8 cellular contexts compared by ENCODE assay signal in genomic region chr10:87342704-87343258, GRCh38. TPM values are rescaled to one million over a fixed set of nuclear protein-coding genes. Genes with fewer than 3 reads are reported as not detected.
DNase-seq lines count a peak whose midpoint lies in the region; ATAC-seq and TF ChIP-seq lines count a peak whose summit lies in the region.
"Not testable (repeated sequence)": the region's sequence is repeated elsewhere in the genome, so short reads cannot be mapped to it uniquely, and the experiment has no call there.

No MANE protein-coding gene starts in this region.

- DNase-seq in NCI-H748 (lab: John Stamatoyannopoulos, UW; ENCODE audit: unreplicated experiment): peak; percentile 68
- peak; percentile 53 to 69 for DNase-seq in activated CD4-positive, alpha-beta T cell treated with anti-CD3 and anti-CD28 coated beads, Interleukin-2, amount 50 U/mL, for 24 hours (ENCODE audit: low read depth in 1 of 2, low spot score in 1 of 2)
- DNase-seq in dedifferentiated amniotic fluid mesenchymal stem cell (ENCODE audit: extremely low spot score): peak; percentile 58
- peak; percentile 87 to 90 (median 89) for DNase-seq in right lobe of liver
- peak; percentile 84 to 85 for DNase-seq in stimulated activated CD4-positive, alpha-beta T cell treated with anti-CD3 and anti-CD28 coated beads, Interleukin-2, amount 100 ng/mL, for 24 hours

- TF ChIP-seq CTCF in right lobe of liver (IDR thresholded peaks at IDR 0.05): peak; percentile 34 to 42 (median 38)

- not testable (repeated sequence) for H3K27me3 ChIP-seq in BLaER1 treated with 17β-estradiol and CSF1 and Interleukin-3, amounts not matched to agents 10 nM and 100 nM; right lobe of liver

- not testable (repeated sequence) for H3K9me3 ChIP-seq in BLaER1 treated with 17β-estradiol and CSF1 and Interleukin-3, amounts not matched to agents 10 nM and 100 nM (replicated peaks in 1 of 11); right lobe of liver

- H3K27ac ChIP-seq in BLaER1 treated with 17β-estradiol and CSF1 and Interleukin-3, amounts not matched to agents 10 nM and 100 nM: peak overlapping the region; percentile 50 to 84 (median 76); a peak in 21 of 22 replicates
- peak overlapping the region; percentile 77 to 79 (median 78) for H3K27ac ChIP-seq in right lobe of liver

- H3K36me3 ChIP-seq in BLaER1 treated with 17β-estradiol and CSF1 and Interleukin-3, amounts not matched to agents 10 nM and 100 nM; right lobe of liver: not testable (repeated sequence)

- H3K4me1 ChIP-seq in BLaER1 treated with 17β-estradiol and CSF1 and Interleukin-3, amounts not matched to agents 10 nM and 100 nM: peaks cover 7 to 17% (median 15%) of the 10 kb centered on the region in 10 experiments; a peak in 16 of 20 replicates
- peaks cover 0 to 11% (median 0%) of the 10 kb centered on the region in 4 donors for H3K4me1 ChIP-seq in right lobe of liver

- peak; percentile 70 for ATAC-seq in GM19351 (IDR thresholded peaks at IDR 0.05; ENCODE audit: unreplicated experiment)
- peak; percentile 84 for ATAC-seq in HG03439 (IDR thresholded peaks at IDR 0.05; ENCODE audit: unreplicated experiment)
- peak; percentile 82 to 89 (median 86) for ATAC-seq in right lobe of liver

- TF ChIP-seq POLR2A in right lobe of liver (IDR thresholded peaks at IDR 0.05): not testable (repeated sequence)

- 0% methylated on average over 4 of the region's 65 CpGs for WGBS in right lobe of liver (ENCODE audit: insufficient coverage, low coverage, low lambda C conversion rate, missing lambda C conversion rate)

- intact Hi-C loops in right lobe of liver (cut with DNase I): not testable (repeated sequence)

- peak overlapping the region; percentile 52 to 73 (median 64) for H3K4me3 ChIP-seq in BLaER1 treated with 17β-estradiol and CSF1 and Interleukin-3, amounts not matched to agents 10 nM and 100 nM
- peak overlapping the region; percentile 43 to 59 (median 56) for H3K4me3 ChIP-seq in right lobe of liver

- peaks cover 0 to 19% (median 9%) of the 10 kb centered on the region in 11 experiments; a peak in 15 of 22 replicates for H4K20me1 ChIP-seq in BLaER1 treated with 17β-estradiol and CSF1 and Interleukin-3, amounts not matched to agents 10 nM and 100 nM

- H3K9ac ChIP-seq in BLaER1 treated with 17β-estradiol and CSF1 and Interleukin-3, amounts not matched to agents 10 nM and 100 nM: peak overlapping the region; percentile 75 to 90 (median 80)

- H3K4me2 ChIP-seq in BLaER1 treated with 17β-estradiol and CSF1 and Interleukin-3, amounts not matched to agents 10 nM and 100 nM: not testable (repeated sequence)

RNA-seq across cellular contexts. Expression of gene NUTM2D, which starts 14.8 kb away (rescaled TPM):
- 1 to 10 TPM; 1.4 to 3.6 (median 1.9) TPM for total RNA-seq in right lobe of liver

Comparison
In these comparisons a context has a peak if more than half of its experiments do, and no peak if none do; other contexts are left out.
1. Peak in every context shown above with its lines: DNase-seq, ATAC-seq, H3K4me3 ChIP-seq and H3K27ac ChIP-seq.